In genomic region chr9:87464110-87464991, GRCh38 we compare ENCODE assay signal across 9 cellular contexts. TPM values are rescaled to one million over a fixed set of nuclear protein-coding genes. Genes with fewer than 3 reads are reported as not detected.
DNase-seq lines count a peak whose midpoint lies in the region; ATAC-seq and TF ChIP-seq lines count a peak whose summit lies in the region.
"Had no signal": no experiment of that assay in that cellular context is flagged by ENCODE, and none has a peak within 500 bp of the region (broad histone marks: within the 10 kb centered on the region; RNA-seq: fewer than 3 reads in every experiment).

No MANE protein-coding gene starts in this region.

- no peak for TF ChIP-seq CTCF in choroid plexus epithelial cell (conservative IDR thresholded peaks at IDR 0.05; ENCODE audit: low read depth, low read length)

- H3K4me1 Mint-ChIP-seq in stimulated activated naive CD8-positive, alpha-beta T cell treated with anti-CD3 and anti-CD28 coated beads, Interleukin-15, amount 100 ng/mL, for 72 hours = peaks cover 6% of the 10 kb centered on the region

- peak; percentile 50 for DNase-seq in activated CD4-positive, alpha-beta T cell treated with anti-CD3 and anti-CD28 coated beads for 48 hours
- no peak for DNase-seq in activated CD4-positive, alpha-beta T cell treated with anti-CD3 and anti-CD28 coated beads for 1 hour
- DNase-seq in choroid plexus epithelial cell (ENCODE audit: low read depth) = peak; percentile 2
- DNase-seq in stimulated activated naive CD8-positive, alpha-beta T cell treated with anti-CD3 and anti-CD28 coated beads, Interleukin-15, amount 100 ng/mL, for 72 hours = peak in 1 of 2 donors; percentile 25
- DNase-seq in NCI-H526 treated with DMSO at 0.1 percent for 48 hours (lab: John Stamatoyannopoulos, UW) = no peak
- no peak for DNase-seq in aorta
- no peak for DNase-seq in NCI-H2227 (lab: John Stamatoyannopoulos, UW; ENCODE audit: unreplicated experiment)
- DNase-seq: AML-193 had no signal

- H3K9me3 ChIP-seq in aorta (ENCODE audit: control insufficient read depth, low read length) = no peaks in the 10 kb centered on the region

- H3K4me3 ChIP-seq in choroid plexus epithelial cell (ENCODE audit: low read depth, low read length) = no peak overlapping the region
- no peak overlapping the region for H3K4me3 ChIP-seq in aorta (ENCODE audit: low read length in 2 of 2)

- H3K4me1 ChIP-seq in aorta (ENCODE audit: control insufficient read depth in 1 of 2, insufficient read depth in 2 of 2, low read length in 2 of 2) = no peaks in the 10 kb centered on the region

- WGBS in aorta, 2 donors = 40 to 50% methylated on average over 7 of the region's 7 CpGs

- no peaks in the 10 kb centered on the region for H3K27me3 Mint-ChIP-seq in stimulated activated naive CD8-positive, alpha-beta T cell treated with anti-CD3 and anti-CD28 coated beads, Interleukin-15, amount 100 ng/mL, for 72 hours

- H3K27ac ChIP-seq in aorta (ENCODE audit: low read depth in 1 of 2, low read length in 2 of 2) = no peak overlapping the region

- peaks cover 4 to 6% of the 10 kb centered on the region in 2 donors for H3K9me3 Mint-ChIP-seq in stimulated activated naive CD8-positive, alpha-beta T cell treated with anti-CD3 and anti-CD28 coated beads, Interleukin-15, amount 100 ng/mL, for 72 hours

- no peaks in the 10 kb centered on the region for H3K27me3 ChIP-seq in aorta (ENCODE audit: control insufficient read depth in 1 of 2, insufficient read depth in 2 of 2, low read length in 1 of 2)

- intact Hi-C loops in aorta (cut with DNase I) = no loop called here

- no peaks in the 10 kb centered on the region for H3K36me3 ChIP-seq in aorta (ENCODE audit: control insufficient read depth in 1 of 2, insufficient read depth in 2 of 2, low read length in 1 of 2)

- no peak overlapping the region for H3K27ac Mint-ChIP-seq in stimulated activated naive CD8-positive, alpha-beta T cell treated with anti-CD3 and anti-CD28 coated beads, Interleukin-15, amount 100 ng/mL, for 72 hours

- ATAC-seq in HG03039 (IDR thresholded peaks at IDR 0.05; ENCODE audit: unreplicated experiment) (peak; percentile 70), aorta (ENCODE audit: low FRiP score) (no peak)
- peak; percentile 88 for ATAC-seq in stimulated activated naive CD8-positive, alpha-beta T cell treated with anti-CD3 and anti-CD28 coated beads, Interleukin-15, amount 100 ng/mL, for 72 hours

- peak overlapping the region in 1 of 2 donors; percentile 22 for H3K4me3 Mint-ChIP-seq in stimulated activated naive CD8-positive, alpha-beta T cell treated with anti-CD3 and anti-CD28 coated beads, Interleukin-15, amount 100 ng/mL, for 72 hours

RNA-seq across cellular contexts. Expression of gene DAPK1, which starts 33.3 kb away (rescaled TPM):
- 10 to 100 TPM; 26.7 to 41.7 TPM for total RNA-seq in aorta
- polyA plus RNA-seq in aorta = 10 to 100 TPM in 1 of 2 donors, 1 to 10 TPM in 1; 6.5 to 16.7 TPM

Comparison
In these comparisons a context has a peak if more than half of its experiments do, and no peak if none do; other contexts are left out.
1. DNase-seq: peak in activated CD4-positive, alpha-beta T cell treated with anti-CD3 and anti-CD28 coated beads for 48 hours (single experiment) and choroid plexus epithelial cell (single experiment); none in activated CD4-positive, alpha-beta T cell treated with anti-CD3 and anti-CD28 coated beads for 1 hour (single experiment), NCI-H526 treated with DMSO at 0.1 percent for 48 hours (single experiment), aorta (0 of 2) and NCI-H2227 (single experiment).